ENCODE assay signal across 16 cellular contexts in genomic region chr11:12064136-12064953, GRCh38. TPM values are rescaled to one million over a fixed set of nuclear protein-coding genes. Genes with fewer than 3 reads are reported as not detected.
DNase-seq lines count a peak whose midpoint lies in the region; ATAC-seq and TF ChIP-seq lines count a peak whose summit lies in the region.
"Had no signal": no experiment of that assay in that cellular context is flagged by ENCODE, and none has a peak within 500 bp of the region (broad histone marks: within the 10 kb centered on the region; RNA-seq: fewer than 3 reads in every experiment).

No MANE protein-coding gene starts in this region.

- no peaks in the 10 kb centered on the region for H3K36me3 ChIP-seq in mucosa of descending colon (ENCODE audit: low read depth)
- H3K36me3 ChIP-seq: SJCRH30 had no signal

- H3K4me3 Mint-ChIP-seq in Calu3 (ENCODE audit: low read depth, unreplicated experiment) = no peak overlapping the region
- H3K4me3 Mint-ChIP-seq in endothelial cell (ENCODE audit: unreplicated experiment) = no peak overlapping the region
- H3K4me3 Mint-ChIP-seq: B cell; CD4-positive, alpha-beta T cell had no signal

- H3K9me3 Mint-ChIP-seq in Calu3 (ENCODE audit: low read depth, unreplicated experiment) = peaks cover 3% of the 10 kb centered on the region
- no peaks in the 10 kb centered on the region for H3K9me3 Mint-ChIP-seq in endothelial cell (ENCODE audit: unreplicated experiment)
- H3K9me3 Mint-ChIP-seq: CD4-positive, alpha-beta T cell had no signal

- TF ChIP-seq CTCF in Calu3 (IDR thresholded peaks at IDR 0.05; ENCODE audit: unreplicated experiment) = no peak
- no peak for TF ChIP-seq CTCF in endothelial cell (IDR thresholded peaks at IDR 0.05; ENCODE audit: unreplicated experiment)
- TF ChIP-seq CTCF in mucosa of descending colon (IDR thresholded peaks at IDR 0.05) = no peak

- H3K4me1 Mint-ChIP-seq in Calu3 (ENCODE audit: low read depth, unreplicated experiment) (peaks cover 53% of the 10 kb centered on the region), endothelial cell (ENCODE audit: unreplicated experiment) (peaks cover 6% of the 10 kb centered on the region)
- H3K4me1 Mint-ChIP-seq: B cell had no signal

- DNase-seq in Calu3 (no peak), NCI-H526 treated with DMSO at 0.1 percent for 48 hours (lab: John Stamatoyannopoulos, UW) (peak; percentile 57), endothelial cell (ENCODE audit: low spot score) (no peak), mucosa of descending colon (no peak), SIG-M5 treated with dmso at 0.1 percent for 504 hours (lab: John Stamatoyannopoulos, UW; ENCODE audit: unreplicated experiment) (no peak)
- DNase-seq: CD4-positive, alpha-beta T cell; DMS79; H7; NCI-H1092; NCI-H1694 treated with DMSO at 0.1 percent for 48 hours; NCI-H226; NCI-H524 treated with DMSO at 0.1 percent for 48 hours; SJCRH30 had no signal

- H3K27me3 Mint-ChIP-seq in Calu3 (ENCODE audit: unreplicated experiment) = no peaks in the 10 kb centered on the region
- H3K27me3 Mint-ChIP-seq in endothelial cell (ENCODE audit: unreplicated experiment) = peaks cover 1% of the 10 kb centered on the region
- H3K27me3 Mint-ChIP-seq: CD4-positive, alpha-beta T cell had no signal

- H3K36me3 Mint-ChIP-seq in Calu3 (ENCODE audit: insufficient read depth, unreplicated experiment) = peaks cover 23% of the 10 kb centered on the region
- no peaks in the 10 kb centered on the region for H3K36me3 Mint-ChIP-seq in endothelial cell (ENCODE audit: low read depth, unreplicated experiment)

- H3K27ac Mint-ChIP-seq in Calu3 (ENCODE audit: unreplicated experiment) = peak overlapping the region; percentile 79
- peak overlapping the region; percentile 48 for H3K27ac Mint-ChIP-seq in endothelial cell (ENCODE audit: unreplicated experiment)
- H3K27ac Mint-ChIP-seq: B cell; CD4-positive, alpha-beta T cell had no signal

- BruUV-seq in Calu3 (replicated peaks; lab: Mats Ljungman, UMichigan) = no TSS peak

- ATAC-seq in mucosa of descending colon (peak; percentile 44), GM21423 (IDR thresholded peaks at IDR 0.05; ENCODE audit: unreplicated experiment) (no peak), HG02623 (IDR thresholded peaks at IDR 0.05; ENCODE audit: unreplicated experiment) (no peak)

- intact Hi-C loops in Calu3 (cut with micrococcal nuclease; ENCODE audit: unreplicated experiment) (no loop called here), mucosa of descending colon (cut with DNase I, micrococcal nuclease) (no loop called here)

- H3K4me3 ChIP-seq in mucosa of descending colon = no peak overlapping the region
- H3K4me3 ChIP-seq: SJCRH30 had no signal

- H3K4me1 ChIP-seq in mucosa of descending colon (ENCODE audit: low read depth) = peaks cover 19% of the 10 kb centered on the region

- H3K9me3 ChIP-seq in mucosa of descending colon = no peaks in the 10 kb centered on the region
- H3K9me3 ChIP-seq: SJCRH30 had no signal

- CTCF ChIA-PET in Calu3 (lab: Charles Lee) = no interaction called here

RNA-seq across cellular contexts. Expression of gene MICAL2, which starts 46.0 kb away (rescaled TPM):
- total RNA-seq in Calu3 (2022) (191 and 202 TPM in 2 replicates), endothelial cell (ENCODE audit: unreplicated experiment) (21.7 TPM), mucosa of descending colon (100 to 1,000 TPM; 263 to 384 (median 312) TPM)

RNA-seq across cellular contexts. Expression of gene DKK3, which starts 55.9 kb away (rescaled TPM):
- 11.9 and 14.6 TPM in 2 replicates for total RNA-seq in Calu3 (2022)
- 8.4 TPM for total RNA-seq in endothelial cell (ENCODE audit: unreplicated experiment)
- 10 to 100 TPM in 2 of 3 donors, 1 to 10 TPM in 1; 9.1 to 52.9 (median 18.9) TPM for total RNA-seq in mucosa of descending colon
- total RNA-seq: B cell had no signal
